In genomic region chr10:93894516-93895378, GRCh38 we compare ENCODE assay signal across 8 cellular contexts.
A peak's percentile ranks its signal among the peaks of the same experiment; 100 is the strongest.
DNase-seq lines count a peak whose midpoint lies in the region; ATAC-seq and TF ChIP-seq lines count a peak whose summit lies in the region.

No MANE protein-coding gene starts in this region.

- H3K4me2 ChIP-seq in SU-DHL-6 (ENCODE audit: low read depth, low read length, poor library complexity, severe bottlenecking) (peak overlapping the region; percentile 70), parathyroid adenoma (ENCODE audit: low read length) (peak overlapping the region; percentile 93)

- H3K27me3 ChIP-seq in SU-DHL-6 (ENCODE audit: low read length) = no peaks in the 10 kb centered on the region
- no peaks in the 10 kb centered on the region for H3K27me3 ChIP-seq in parathyroid adenoma (ENCODE audit: control insufficient read depth, insufficient read depth, low read length)

- TF ChIP-seq CTCF in GM20000 (IDR thresholded peaks at IDR 0.05; ENCODE audit: extremely low read depth, missing control alignments) (no peak), SU-DHL-6 (IDR thresholded peaks at IDR 0.05; ENCODE audit: insufficient read depth, low read length, poor library complexity, severe bottlenecking) (no peak), parathyroid adenoma (IDR thresholded peaks at IDR 0.05) (no peak)

- in situ Hi-C loops in ACHN (cut with HindIII; ENCODE audit: low pct_ligation_motif_present, low pct_unique_long_range_greater_than_20kb, low sequenced_read_pairs) = no loop called here

- H4K20me1 ChIP-seq in SU-DHL-6 (ENCODE audit: low read depth, low read length) = no peaks in the 10 kb centered on the region

- H3K4me3 ChIP-seq in SU-DHL-6 (ENCODE audit: insufficient read depth, low read length, poor library complexity, severe bottlenecking) (peak overlapping the region; percentile 73), parathyroid adenoma (ENCODE audit: low read depth, low read length) (peak overlapping the region; percentile 68)

- ATAC-seq in HG02970 (IDR thresholded peaks at IDR 0.05; ENCODE audit: low FRiP score, unreplicated experiment) = no peak
- ATAC-seq in GM18498 (IDR thresholded peaks at IDR 0.05; ENCODE audit: unreplicated experiment) = no peak

- no peaks in the 10 kb centered on the region for H3K36me3 ChIP-seq in SU-DHL-6 (ENCODE audit: low read length)
- no peaks in the 10 kb centered on the region for H3K36me3 ChIP-seq in parathyroid adenoma (ENCODE audit: control insufficient read depth, insufficient read depth, low read length)

- H2AFZ ChIP-seq in SU-DHL-6 (ENCODE audit: low read depth, low read length, severe bottlenecking) = peak overlapping the region; percentile 90
- peak overlapping the region; percentile 100 for H2AFZ ChIP-seq in parathyroid adenoma

- H3K9me3 ChIP-seq in SU-DHL-6 (ENCODE audit: insufficient read depth, low read length) = no peaks in the 10 kb centered on the region
- no peaks in the 10 kb centered on the region for H3K9me3 ChIP-seq in parathyroid adenoma (ENCODE audit: control insufficient read depth, low read length)

- H3K9ac ChIP-seq in SU-DHL-6 (ENCODE audit: low read length) = peak overlapping the region; percentile 73
- H3K9ac ChIP-seq in parathyroid adenoma = no peak overlapping the region

- DNase-seq in ACHN (peak; percentile 1), GM20000 (ENCODE audit: low spot score) (peak; percentile 23), fibroblast of gingiva (ENCODE audit: low read depth) (peak; percentile 17), GM19238 (ENCODE audit: insufficient read length, low spot score) (no peak)

- H3K27ac ChIP-seq in SU-DHL-6 (ENCODE audit: low read depth, low read length) = no peak overlapping the region
- H3K27ac ChIP-seq in parathyroid adenoma = no peak overlapping the region

- no peaks in the 10 kb centered on the region for H3K9me2 ChIP-seq in SU-DHL-6 (replicated peaks; ENCODE audit: insufficient read depth, low read length)

- no peaks in the 10 kb centered on the region for H3K4me1 ChIP-seq in parathyroid adenoma

- H3K79me2 ChIP-seq in SU-DHL-6 (ENCODE audit: insufficient read depth, low read length) (no peaks in the 10 kb centered on the region; the same call in 1 of the 2 replicates), parathyroid adenoma (no peaks in the 10 kb centered on the region)

- no peaks in the 10 kb centered on the region for H3F3A ChIP-seq in SU-DHL-6 (ENCODE audit: insufficient read depth)
